ENCODE assay signal across 11 cellular contexts in genomic region chr16:73122604-73123386, GRCh38.
A peak's percentile ranks its signal among the peaks of the same experiment; 100 is the strongest.
DNase-seq lines count a peak whose midpoint lies in the region; ATAC-seq, FAIRE-seq and TF ChIP-seq lines count a peak whose summit lies in the region.
"Had no signal": no experiment of that assay in that cellular context is flagged by ENCODE, and none has a peak within 500 bp of the region (broad histone marks: within the 10 kb centered on the region; RNA-seq: fewer than 3 reads in every experiment).

No MANE protein-coding gene starts in this region.

- no peak for ATAC-seq in HG03139 (IDR thresholded peaks at IDR 0.05; ENCODE audit: unreplicated experiment)

- no peaks in the 10 kb centered on the region for H3K36me3 Mint-ChIP-seq in T-helper 2 cell treated with Interferon-gamma antibody and Interleukin-4, amounts not matched to agents 5 μg/mL and 100 μg/mL, for 36 hours (ENCODE audit: low read depth)
- H3K36me3 Mint-ChIP-seq: memory B cell had no signal

- H3K27ac ChIP-seq in parathyroid adenoma, result peak overlapping the region; percentile 44
- H3K27ac ChIP-seq: WERI-Rb-1 had no signal

- no peak for FAIRE-seq in urothelium cell line (lab: Jason Lieb, UNC)

- no peaks in the 10 kb centered on the region for H3K9me3 ChIP-seq in parathyroid adenoma (ENCODE audit: control insufficient read depth, low read length)

- H3K9ac ChIP-seq in parathyroid adenoma, result no peak overlapping the region

- no peaks in the 10 kb centered on the region for H3K36me3 ChIP-seq in parathyroid adenoma (ENCODE audit: control insufficient read depth, insufficient read depth, low read length)
- H3K36me3 ChIP-seq: WERI-Rb-1 had no signal

- H3K4me2 ChIP-seq in parathyroid adenoma (ENCODE audit: low read length), result no peak overlapping the region

- peak overlapping the region; percentile 76 for H3K27ac Mint-ChIP-seq in T-helper 2 cell treated with Interferon-gamma antibody and Interleukin-4, amounts not matched to agents 5 μg/mL and 100 μg/mL, for 36 hours
- H3K27ac Mint-ChIP-seq: memory B cell had no signal

- H3K4me3 Mint-ChIP-seq in T-helper 2 cell treated with Interferon-gamma antibody and Interleukin-4, amounts not matched to agents 5 μg/mL and 100 μg/mL, for 36 hours, result peak overlapping the region; percentile 25
- H3K4me3 Mint-ChIP-seq: memory B cell had no signal

- H3K4me1 Mint-ChIP-seq in T-helper 2 cell treated with Interferon-gamma antibody and Interleukin-4, amounts not matched to agents 5 μg/mL and 100 μg/mL, for 36 hours (ENCODE audit: low read depth), result peaks cover 9% of the 10 kb centered on the region
- H3K4me1 Mint-ChIP-seq: memory B cell had no signal

- no peaks in the 10 kb centered on the region for H3K9me3 Mint-ChIP-seq in T-helper 2 cell treated with Interferon-gamma antibody and Interleukin-4, amounts not matched to agents 5 μg/mL and 100 μg/mL, for 36 hours

- peak overlapping the region; percentile 31 for H2AFZ ChIP-seq in parathyroid adenoma

- H3K27me3 ChIP-seq in parathyroid adenoma (ENCODE audit: control insufficient read depth, insufficient read depth, low read length), result no peaks in the 10 kb centered on the region

- DNase-seq in CMK (ENCODE audit: low read depth) (peak; percentile 60), globus pallidus (ENCODE audit: low spot score) (peak; percentile 47), urothelium cell line (ENCODE audit: low spot score) (no peak), glomerular visceral epithelial cell (ENCODE audit: extremely low spot score) (no peak)
- no peak for DNase-seq in T-helper 2 cell treated with Interferon-gamma antibody and Interleukin-4, amounts not matched to agents 5 μg/mL and 100 μg/mL, for 36 hours (ENCODE audit: low spot score)
- DNase-seq in activated CD8-positive, alpha-beta memory T cell treated with anti-CD3 and anti-CD28 coated beads for 24 hours, result no peak
- DNase-seq: NCI-H2107, WERI-Rb-1 had no signal

- no peaks in the 10 kb centered on the region for H3K27me3 Mint-ChIP-seq in T-helper 2 cell treated with Interferon-gamma antibody and Interleukin-4, amounts not matched to agents 5 μg/mL and 100 μg/mL, for 36 hours (ENCODE audit: low read depth)

- no peaks in the 10 kb centered on the region for H3K79me2 ChIP-seq in parathyroid adenoma

- no peaks in the 10 kb centered on the region for H3K4me1 ChIP-seq in parathyroid adenoma

- no peak for TF ChIP-seq CTCF in parathyroid adenoma (IDR thresholded peaks at IDR 0.05)

- no peak overlapping the region for H3K4me3 ChIP-seq in parathyroid adenoma (ENCODE audit: low read depth, low read length)

Comparison
In these comparisons a context has a peak if more than half of its experiments do, and no peak if none do; other contexts are left out.
1. DNase-seq: peak in CMK (single experiment) and globus pallidus (single experiment); none in T-helper 2 cell treated with Interferon-gamma antibody and Interleukin-4, amounts not matched to agents 5 μg/mL and 100 μg/mL, for 36 hours (single experiment), activated CD8-positive, alpha-beta memory T cell treated with anti-CD3 and anti-CD28 coated beads for 24 hours (single experiment), urothelium cell line (single experiment) and glomerular visceral epithelial cell (single experiment).